Comparison of ENCODE assay signal across 15 cellular contexts in the genomic region with DNA sequence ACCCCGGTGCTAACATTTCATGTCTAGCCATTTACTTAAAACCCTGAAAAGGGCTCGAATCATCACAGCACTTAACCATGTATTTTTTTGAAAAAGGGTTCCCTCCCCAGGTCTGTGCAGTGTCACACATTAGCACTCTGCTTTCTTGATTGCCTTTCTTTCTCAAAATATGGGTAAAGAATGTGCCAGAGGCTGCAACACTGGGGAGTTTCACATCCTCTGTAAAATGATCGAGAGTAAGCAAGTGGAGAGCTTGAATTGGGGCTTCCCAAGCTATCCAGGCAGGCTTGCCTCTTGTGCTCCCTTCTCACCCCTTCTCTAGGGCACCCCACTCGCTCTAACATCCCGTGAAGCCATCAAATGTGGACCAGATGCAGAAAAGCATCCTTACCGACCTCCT.
DNase-seq lines count a peak whose midpoint lies in the region; ATAC-seq and TF ChIP-seq lines count a peak whose summit lies in the region.
"Had no signal": no experiment of that assay in that cellular context is flagged by ENCODE, and none has a peak within 500 bp of the region (broad histone marks: within the 10 kb centered on the region; RNA-seq: fewer than 3 reads in every experiment).

No MANE protein-coding gene starts in this region.

- no peak for TF ChIP-seq EP300 in SK-N-SH (IDR thresholded peaks at IDR 0.05; ENCODE audit: borderline replicate concordance in 1 of 2, low read depth in 1 of 2, low read length in 1 of 2)

- H3K27ac Mint-ChIP-seq in activated naive CD4-positive, alpha-beta T cell treated with anti-CD3 and anti-CD28 coated beads, Interleukin-2, amount 50 U/mL, for 72 hours, result no peak overlapping the region

- peak overlapping the region; percentile 53; the same call in 1 of the 2 replicates for H2AFZ ChIP-seq in SK-N-SH (ENCODE audit: low read depth)
- H2AFZ ChIP-seq: GM23248 had no signal

- H4K20me1 ChIP-seq in SK-N-SH (ENCODE audit: insufficient read depth), result no peaks in the 10 kb centered on the region

- H3K9me3 ChIP-seq in SK-N-SH (no peaks in the 10 kb centered on the region), right lobe of liver (no peaks in the 10 kb centered on the region)
- H3K9me3 ChIP-seq: HAP-1 had no signal

- WGBS in SK-N-SH (ENCODE audit: low lambda C conversion rate), result 85% methylated on average over 6 of the region's 6 CpGs
- WGBS in right lobe of liver (ENCODE audit: insufficient coverage, low coverage, low lambda C conversion rate, missing lambda C conversion rate), result 60% methylated on average over 6 of the region's 6 CpGs

- no peak for TF ChIP-seq CTCF in SK-N-SH (IDR thresholded peaks at IDR 0.05)
- no peak for TF ChIP-seq CTCF in right lobe of liver (IDR thresholded peaks at IDR 0.05)

- no peaks in the 10 kb centered on the region for H3K9me2 ChIP-seq in SK-N-SH

- POLR2A ChIA-PET in SK-N-SH (lab: Yijun Ruan, JAX), result no interaction called here

- peak overlapping the region; percentile 43; the same call in 1 of the 2 replicates for H3K4me2 ChIP-seq in SK-N-SH

- intact Hi-C loops in right lobe of liver (cut with DNase I), result no loop called here

- H3K27ac ChIP-seq in SK-N-SH (ENCODE audit: low read depth in 2 of 2, low read length in 1 of 2) (peak overlapping the region; percentile 34 to 42; a peak in 2 of 4 replicates), right lobe of liver (no peak overlapping the region)
- H3K27ac ChIP-seq: C4-2B, GM23248, RWPE1 had no signal

- DNase-seq in SK-N-SH (no peak), right lobe of liver (no peak)
- DNase-seq in activated naive CD4-positive, alpha-beta T cell treated with anti-CD3 and anti-CD28 coated beads, Interleukin-2, amount 50 U/mL, for 72 hours (ENCODE audit: low spot score in 2 of 2), result no peak
- DNase-seq: ACHN, DMS79 treated with DMSO at 0.1 percent for 48 hours, NCI-H1694 treated with DMSO at 0.1 percent for 48 hours, NCI-H774 had no signal

- no peak overlapping the region for H3K4me3 ChIP-seq in SK-N-SH (ENCODE audit: low read depth in 2 of 2, low read length in 1 of 2)
- H3K4me3 ChIP-seq in right lobe of liver, result no peak overlapping the region
- H3K4me3 ChIP-seq: GM23248, HAP-1 had no signal

- H3K9ac ChIP-seq in SK-N-SH, result 0 out of 2 replicates have a peak overlapping the region, but pooled peaks have one; percentile 37
- H3K9ac ChIP-seq: GM23248 had no signal

- no peak for TF ChIP-seq RAD21 in SK-N-SH (IDR thresholded peaks at IDR 0.05; ENCODE audit: low read length)

- H3K27me3 ChIP-seq in SK-N-SH (ENCODE audit: insufficient read depth), result no peaks in the 10 kb centered on the region
- no peaks in the 10 kb centered on the region for H3K27me3 ChIP-seq in right lobe of liver

- no peaks in the 10 kb centered on the region for H3K9me3 Mint-ChIP-seq in activated naive CD4-positive, alpha-beta T cell treated with anti-CD3 and anti-CD28 coated beads, Interleukin-2, amount 50 U/mL, for 72 hours

- peaks cover 0 to 6% of the 10 kb centered on the region in 2 experiments; a peak in 2 of 4 replicates for H3K4me1 ChIP-seq in SK-N-SH (ENCODE audit: control insufficient read depth in 1 of 2, insufficient read depth in 2 of 2, low read depth in 1 of 2, low read length in 1 of 2)
- H3K4me1 ChIP-seq in right lobe of liver, result no peaks in the 10 kb centered on the region
- H3K4me1 ChIP-seq: HAP-1 had no signal

- H3K36me3 Mint-ChIP-seq in activated naive CD4-positive, alpha-beta T cell treated with anti-CD3 and anti-CD28 coated beads, Interleukin-2, amount 50 U/mL, for 72 hours, result no peaks in the 10 kb centered on the region

- H3K79me2 ChIP-seq in SK-N-SH (ENCODE audit: insufficient read depth), result no peaks in the 10 kb centered on the region

- no peak for TF ChIP-seq POLR2A in right lobe of liver (IDR thresholded peaks at IDR 0.05)

- ATAC-seq in GM19351 (IDR thresholded peaks at IDR 0.05; ENCODE audit: unreplicated experiment) (peak; percentile 70), HG03442 (IDR thresholded peaks at IDR 0.05; ENCODE audit: unreplicated experiment) (peak; percentile 61), right lobe of liver (no peak), GM21360 (IDR thresholded peaks at IDR 0.05; ENCODE audit: unreplicated experiment) (no peak), HG02981 (IDR thresholded peaks at IDR 0.05; ENCODE audit: unreplicated experiment) (no peak)
- no peak for ATAC-seq in activated naive CD4-positive, alpha-beta T cell treated with anti-CD3 and anti-CD28 coated beads, Interleukin-2, amount 50 U/mL, for 72 hours

- peaks cover 6% of the 10 kb centered on the region for H3F3A ChIP-seq in SK-N-SH (replicated peaks; ENCODE audit: insufficient read depth)

- H3K36me3 ChIP-seq in SK-N-SH (replicated peaks in 1 of 2; ENCODE audit: control insufficient read depth in 1 of 2, insufficient read depth in 2 of 2, low read length in 1 of 2) (no peaks in the 10 kb centered on the region), right lobe of liver (no peaks in the 10 kb centered on the region)
- H3K36me3 ChIP-seq: HAP-1 had no signal

- CTCF ChIA-PET in SK-N-SH (lab: Yijun Ruan, JAX), result no interaction called here

TF ChIP-seq in SK-N-SH, 30 proteins besides CTCF, POLR2A, EP300 and RAD21:
- TF ChIP-seq, protein P1, sequence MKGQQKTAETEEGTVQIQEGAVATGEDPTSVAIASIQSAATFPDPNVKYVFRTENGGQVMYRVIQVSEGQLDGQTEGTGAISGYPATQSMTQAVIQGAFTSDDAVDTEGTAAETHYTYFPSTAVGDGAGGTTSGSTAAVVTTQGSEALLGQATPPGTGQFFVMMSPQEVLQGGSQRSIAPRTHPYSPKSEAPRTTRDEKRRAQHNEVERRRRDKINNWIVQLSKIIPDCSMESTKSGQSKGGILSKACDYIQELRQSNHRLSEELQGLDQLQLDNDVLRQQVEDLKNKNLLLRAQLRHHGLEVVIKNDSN (IDR thresholded peaks at IDR 0.05; ENCODE audit: borderline replicate concordance, low read depth), result no peak
- TF ChIP-seq EZH2phosphoT487 (IDR thresholded peaks at IDR 0.05; ENCODE audit: borderline replicate concordance, low read depth) (no peak), RXRA (IDR thresholded peaks at IDR 0.05; ENCODE audit: borderline replicate concordance, low read depth) (no peak), SIN3A (IDR thresholded peaks at IDR 0.05; ENCODE audit: borderline replicate concordance, low read depth, low read length) (no peak), GATA2 (CRISPR knock-in tag; IDR thresholded peaks at IDR 0.05) (no peak), NRF1 (IDR thresholded peaks at IDR 0.05; ENCODE audit: low read depth, low read length) (no peak), TAF1 (IDR thresholded peaks at IDR 0.05; ENCODE audit: borderline replicate concordance, low read depth, low read length) (no peak), POLR2AphosphoS5 (IDR thresholded peaks at IDR 0.05; ENCODE audit: low read depth, low read length) (no peak), TCF12 (IDR thresholded peaks at IDR 0.05) (no peak), SMC3 (IDR thresholded peaks at IDR 0.05; ENCODE audit: low read depth, low read length) (no peak), MXI1 (IDR thresholded peaks at IDR 0.05; ENCODE audit: low read depth, low read length) (no peak)
TF ChIP-seq in SK-N-SH: peak in this region for 0.

Comparison
In these comparisons a context has a peak if more than half of its experiments do, and no peak if none do; other contexts are left out.
1. ATAC-seq: peak in GM19351 (single experiment) and HG03442 (single experiment); none in activated naive CD4-positive, alpha-beta T cell treated with anti-CD3 and anti-CD28 coated beads, Interleukin-2, amount 50 U/mL, for 72 hours (0 of 2), right lobe of liver (0 of 4), GM21360 (single experiment) and HG02981 (single experiment).
2. H3K27ac ChIP-seq: peak in SK-N-SH (2 of 2); none in right lobe of liver (0 of 3).